ENCODE assay signal across 8 cellular contexts in the genomic region with DNA sequence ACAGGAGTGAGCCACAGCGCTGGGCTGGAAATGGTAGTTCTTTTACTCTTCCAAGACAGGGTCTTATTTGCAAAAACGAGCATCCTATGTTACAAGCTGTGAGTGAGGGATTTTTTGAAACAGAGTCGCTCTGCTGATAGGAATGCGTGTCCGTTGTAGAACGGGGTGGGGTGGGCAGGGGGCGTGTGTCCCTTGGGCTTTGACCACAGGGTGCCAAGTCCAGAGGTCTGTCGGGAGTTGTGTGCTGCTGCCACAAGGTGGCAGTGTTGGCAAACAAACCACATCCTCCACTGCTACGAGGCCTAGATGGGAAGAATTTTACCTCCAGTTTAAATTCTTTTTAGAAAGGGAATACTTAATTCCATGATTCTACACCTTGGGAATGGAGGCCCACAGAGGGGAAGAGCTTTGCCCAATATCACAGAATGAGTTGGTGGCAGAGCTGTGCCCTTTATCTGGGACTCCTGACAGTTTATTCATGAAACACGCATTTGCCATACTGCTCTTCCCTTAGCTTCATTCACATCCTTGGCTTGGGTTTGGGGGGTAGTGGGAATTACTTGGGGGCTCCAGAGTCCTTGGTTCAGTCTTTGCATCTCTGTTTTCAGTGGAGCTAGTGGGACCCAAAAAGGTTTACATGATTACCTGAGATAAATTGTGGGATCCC. TPM values are rescaled to one million over a fixed set of nuclear protein-coding genes. Genes with fewer than 3 reads are reported as not detected.
DNase-seq lines count a peak whose midpoint lies in the region; ATAC-seq and TF ChIP-seq lines count a peak whose summit lies in the region.

No MANE protein-coding gene starts in this region.

- no peaks in the 10 kb centered on the region for H3K27me3 ChIP-seq in KMS-11 (ENCODE audit: insufficient read depth, low read depth)
- H3K27me3 ChIP-seq in RWPE2 (ENCODE audit: insufficient read depth, poor library complexity, severe bottlenecking) = no peaks in the 10 kb centered on the region
- peaks cover 18% of the 10 kb centered on the region for H3K27me3 ChIP-seq in osteoblast (ENCODE audit: insufficient read depth, low read length)
- H3K27me3 ChIP-seq in transverse colon = no peaks in the 10 kb centered on the region

- H3K4me3 ChIP-seq in KMS-11 (IDR thresholded peaks at IDR 0.05; ENCODE audit: insufficient read depth, low read depth, low read length) (no peak overlapping the region), RWPE2 (ENCODE audit: severe bottlenecking) (no peak overlapping the region), osteoblast (ENCODE audit: insufficient read depth, low read length) (no peak overlapping the region), transverse colon (no peak overlapping the region)

- WGBS in transverse colon (ENCODE audit: low coverage in 1 of 2), 2 donors = 19 to 83% methylated on average over 1 to 10 of the region's 10 CpGs

- H3K4me1 ChIP-seq in KMS-11 (ENCODE audit: low read depth, poor library complexity, severe bottlenecking) (peaks cover 28% of the 10 kb centered on the region), RWPE2 (ENCODE audit: insufficient read depth, poor library complexity, severe bottlenecking) (peaks cover 17% of the 10 kb centered on the region), osteoblast (ENCODE audit: insufficient read depth, low read length) (peaks cover 18% of the 10 kb centered on the region), transverse colon (peaks cover 4 to 36% (median 21%) of the 10 kb centered on the region in 4 donors)

- H3K9me3 ChIP-seq in RWPE2 (ENCODE audit: severe bottlenecking) (no peaks in the 10 kb centered on the region), osteoblast (ENCODE audit: low read depth, low read length) (no peaks in the 10 kb centered on the region), transverse colon (no peaks in the 10 kb centered on the region)

- in situ Hi-C loops in transverse colon (cut with MboI; ENCODE audit: low pct_ligation_motif_present in 1 of 4, low pct_unique_long_range_greater_than_20kb in 1 of 4, low sequenced_read_pairs in 3 of 4) = loop anchor here in 2 of 4 donors (5.0 to 10.0 kb wide), 2 partner anchors 96 to 188 kb away; no protein-coding TSS in a partner anchor

- H3K36me3 ChIP-seq in KMS-11 (ENCODE audit: insufficient read depth) (no peaks in the 10 kb centered on the region), RWPE2 (ENCODE audit: low read depth) (no peaks in the 10 kb centered on the region), osteoblast (ENCODE audit: insufficient read depth, low read length) (no peaks in the 10 kb centered on the region), transverse colon (no peaks in the 10 kb centered on the region)

- H3K4me2 ChIP-seq in KMS-11 (no peak overlapping the region), osteoblast (ENCODE audit: insufficient read depth, low read length) (no peak overlapping the region)

- no peak for TF ChIP-seq EP300 in transverse colon (IDR thresholded peaks at IDR 0.05; ENCODE audit: low read depth)

- no peak overlapping the region for H3K27ac ChIP-seq in KMS-11
- no peak overlapping the region for H3K27ac ChIP-seq in RWPE2 (ENCODE audit: poor library complexity, severe bottlenecking)
- H3K27ac ChIP-seq in osteoblast (ENCODE audit: low read depth, low read length) = no peak overlapping the region
- H3K27ac ChIP-seq in transverse colon = no peak overlapping the region

- no peak overlapping the region for H2AFZ ChIP-seq in KMS-11 (ENCODE audit: low read depth)
- H2AFZ ChIP-seq in osteoblast (ENCODE audit: low read length) = no peak overlapping the region

- H3K79me2 ChIP-seq in KMS-11 (ENCODE audit: insufficient read depth, low read depth) (no peaks in the 10 kb centered on the region), osteoblast (ENCODE audit: insufficient read depth, low read length) (no peaks in the 10 kb centered on the region)

- H4K20me1 ChIP-seq in KMS-11 (ENCODE audit: insufficient read depth) (no peaks in the 10 kb centered on the region), osteoblast (ENCODE audit: insufficient read depth, low read length) (no peaks in the 10 kb centered on the region)

- no peak for TF ChIP-seq POLR2A in transverse colon (IDR thresholded peaks at IDR 0.05)

- H3K9ac ChIP-seq in KMS-11 = no peak overlapping the region

- intact Hi-C loops in transverse colon (cut with DNase I; ENCODE audit: low total_unique reads) = loop anchor here (10.0 kb wide), 1 partner anchor 178 kb away; a partner anchor contains a TSS

- ATAC-seq in RWPE2 (ENCODE audit: low read depth) = peak; percentile 71
- ATAC-seq in HG02623 (IDR thresholded peaks at IDR 0.05; ENCODE audit: unreplicated experiment) = no peak

- TF ChIP-seq CTCF in KMS-11 (conservative IDR thresholded peaks at IDR 0.05; ENCODE audit: low read depth, low read length) (peak; percentile 95), RWPE2 (IDR thresholded peaks at IDR 0.05; ENCODE audit: poor library complexity, severe bottlenecking) (peak; percentile 92), osteoblast (IDR thresholded peaks at IDR 0.05; ENCODE audit: extremely low read depth, low read depth, low read length) (peak; percentile 82), transverse colon (IDR thresholded peaks at IDR 0.05) (peak; percentile 90 to 93 (median 92))

- DNase-seq in DMS153 treated with DMSO at 0.1 percent for 48 hours (lab: John Stamatoyannopoulos, UW; ENCODE audit: unreplicated experiment) = peak; percentile 26
- DNase-seq in RWPE2 (ENCODE audit: low spot score) = no peak
- peak; percentile 29 to 52 for DNase-seq in activated T-helper 1 cell treated with anti-CD3 and anti-CD28 coated beads, Interleukin-2, amount 50 U/mL, for 16 hours (ENCODE audit: low read depth in 1 of 2, low spot score in 1 of 2)
- DNase-seq in foreskin melanocyte = peak; percentile 57
- no peak for DNase-seq in osteoblast (ENCODE audit: insufficient read length, low spot score, missing footprints)
- DNase-seq in transverse colon = peak; percentile 75

RNA-seq across cellular contexts. Expression of a gene that starts 30.6 kb away (rescaled TPM):
- 0.72 and 1.2 TPM in 2 replicates for total RNA-seq in osteoblast
- total RNA-seq in transverse colon = 1 to 10 TPM in 1 of 4 donors, under 1 TPM in 1, not detected in 2; 0.41 to 1.3 TPM

Comparison
In these comparisons a context has a peak if more than half of its experiments do, and no peak if none do; other contexts are left out.
1. DNase-seq: peak in DMS153 treated with DMSO at 0.1 percent for 48 hours (single experiment), activated T-helper 1 cell treated with anti-CD3 and anti-CD28 coated beads, Interleukin-2, amount 50 U/mL, for 16 hours (2 of 2), foreskin melanocyte (single experiment) and transverse colon (single experiment); none in RWPE2 (single experiment) and osteoblast (single experiment).
2. Peak in every context shown above with its lines, with median percentiles within 50 percentile points of each other: CTCF ChIP-seq.